In the genomic region with DNA sequence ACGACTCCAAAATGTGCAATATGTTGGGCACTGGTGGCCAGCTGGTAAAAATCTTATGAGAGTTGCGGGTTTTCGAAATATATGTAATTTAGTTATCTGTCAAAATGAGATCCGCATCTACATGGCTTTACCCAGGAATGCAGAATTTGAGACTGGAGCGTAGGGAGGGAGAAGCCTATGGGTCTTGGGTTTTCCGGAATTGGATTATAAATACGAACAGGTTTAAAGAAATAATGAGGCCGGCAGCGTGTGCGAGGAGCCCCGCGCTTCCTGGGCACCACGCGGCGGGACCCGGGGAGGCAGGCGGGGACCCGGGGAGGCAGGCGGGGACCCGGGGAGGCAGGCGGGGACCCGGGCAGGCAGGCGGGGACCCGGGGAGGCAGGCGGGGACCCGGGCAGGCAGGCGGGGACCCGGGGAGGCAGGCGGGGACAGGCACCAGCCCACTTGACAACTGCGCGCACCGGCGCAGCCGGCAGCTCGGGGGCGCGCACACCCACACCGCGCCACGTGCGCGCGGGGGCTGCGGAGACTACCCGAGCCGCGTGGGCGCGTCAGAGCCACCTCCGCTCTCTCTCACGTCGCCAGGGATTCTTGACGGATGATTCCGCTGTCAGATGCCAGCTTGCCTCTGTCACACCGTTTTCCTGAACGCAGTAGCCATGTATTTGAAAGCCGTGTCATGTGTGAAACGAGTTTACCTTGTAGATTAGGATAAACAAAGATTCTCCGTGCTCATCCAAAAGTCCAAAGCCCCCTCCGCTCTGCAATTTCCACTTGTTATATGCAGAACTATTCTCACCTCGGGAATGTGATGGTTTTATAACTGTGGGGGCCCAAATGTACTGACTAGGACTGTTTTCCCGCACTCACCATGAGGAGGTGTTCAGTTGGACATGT, we compare ENCODE assay signal across 8 cellular contexts. TPM values are rescaled to one million over a fixed set of nuclear protein-coding genes. Genes with fewer than 3 reads are reported as not detected.
DNase-seq lines count a peak whose midpoint lies in the region; ATAC-seq, FAIRE-seq and TF ChIP-seq lines count a peak whose summit lies in the region.

No MANE protein-coding gene starts in this region.

- DNase-seq in DND-41 (peak; percentile 70), H54 (ENCODE audit: insufficient read length, low spot score) (peak; percentile 33), NCI-H1092 (lab: John Stamatoyannopoulos, UW) (peak; percentile 76), cardiac fibroblast (ENCODE audit: low read depth in 2 of 2) (peak; percentile 14 to 17), left colon (peak; percentile 29 to 52)
- DNase-seq in activated CD4-positive, CD25-positive, alpha-beta regulatory T cell treated with anti-CD3 and anti-CD28 coated beads, Interleukin-2, amount 50 U/mL, for 16 hours (ENCODE audit: low read depth, low spot score): peak; percentile 4
- DNase-seq in stimulated activated CD4-positive, alpha-beta T cell treated with anti-CD3 and anti-CD28 coated beads, Interleukin-1b, Interleukin-23, amount 100 ng/mL, for 48 hours: peak; percentile 46

- no peaks in the 10 kb centered on the region for H3K79me2 ChIP-seq in DND-41 (ENCODE audit: insufficient read depth, low read length)

- H2AFZ ChIP-seq in DND-41 (ENCODE audit: low read depth, low read length): peak overlapping the region; percentile 78

- TF ChIP-seq POLR2A in H54 (IDR thresholded peaks at IDR 0.05; ENCODE audit: low read depth, low read length): peak; percentile 30; the same call in 1 of the 2 replicates

- 0 out of 2 replicates have a peak overlapping the region, but pooled peaks have one; percentile 0 for H3K27ac ChIP-seq in DND-41 (ENCODE audit: low read length)

- H3K27me3 ChIP-seq in DND-41 (ENCODE audit: insufficient read depth, low read length, poor library complexity): peaks cover 8% of the 10 kb centered on the region

- H3K4me2 ChIP-seq in DND-41 (ENCODE audit: insufficient read depth, low read length): peak overlapping the region; percentile 68

- no peak for FAIRE-seq in H54 (lab: Jason Lieb, UNC)

- no peaks in the 10 kb centered on the region for H3K9me3 ChIP-seq in DND-41 (ENCODE audit: insufficient read depth, low read length, severe bottlenecking)

- peak; percentile 3 for TF ChIP-seq CTCF in DND-41 (IDR thresholded peaks at IDR 0.05; ENCODE audit: borderline replicate concordance, extremely low read depth, low read length, poor library complexity, severe bottlenecking)
- no peak for TF ChIP-seq CTCF in cardiac fibroblast (IDR thresholded peaks at IDR 0.05; ENCODE audit: low read depth, low read length)

- H3K4me3 ChIP-seq in DND-41 (ENCODE audit: low read depth in 1 of 2, low read length in 2 of 2): peak overlapping the region; percentile 4 to 60; a peak in 3 of 4 replicates
- peak overlapping the region; percentile 34 to 54 for H3K4me3 ChIP-seq in cardiac fibroblast (replicated peaks in 1 of 2; ENCODE audit: low read depth in 2 of 2, low read length in 2 of 2)

- peak overlapping the region; percentile 40 for H3K9ac ChIP-seq in DND-41 (ENCODE audit: low read depth, low read length)

- H3K4me1 ChIP-seq in DND-41 (ENCODE audit: insufficient read depth, low read length): peaks cover 13% of the 10 kb centered on the region

- H3K36me3 ChIP-seq in DND-41 (ENCODE audit: insufficient read depth, low read length): no peaks in the 10 kb centered on the region

- intact Hi-C loops in left colon (cut with DNase I, micrococcal nuclease): no loop called here

- H4K20me1 ChIP-seq in DND-41 (ENCODE audit: insufficient read depth, low read length): no peaks in the 10 kb centered on the region

- ATAC-seq in DND-41 (ENCODE audit: insufficient read depth, low read depth): peak; percentile 91
- ATAC-seq in left colon: peak; percentile 86
- ATAC-seq in HG03196 (IDR thresholded peaks at IDR 0.05; ENCODE audit: unreplicated experiment): no peak

RNA-seq across cellular contexts. Expression of gene HNRNPU, which starts 54.3 kb away (rescaled TPM):
- 100 to 1,000 TPM; 188 to 225 TPM for total RNA-seq in left colon

Comparison
In these comparisons a context has a peak if more than half of its experiments do, and no peak if none do; other contexts are left out.
1. DNase-seq: peak in every context shown above with its lines; median percentile 76 in NCI-H1092; 70 in DND-41; 46 in stimulated activated CD4-positive, alpha-beta T cell treated with anti-CD3 and anti-CD28 coated beads, Interleukin-1b, Interleukin-23, amount 100 ng/mL, for 48 hours; 40 in left colon; 33 in H54; 16 in cardiac fibroblast; 4 in activated CD4-positive, CD25-positive, alpha-beta regulatory T cell treated with anti-CD3 and anti-CD28 coated beads, Interleukin-2, amount 50 U/mL, for 16 hours.